In genomic region chr1:232630047-232630893, GRCh38 we compare ENCODE assay signal across 8 cellular contexts. TPM values are rescaled to one million over a fixed set of nuclear protein-coding genes. Genes with fewer than 3 reads are reported as not detected.
DNase-seq lines count a peak whose midpoint lies in the region; ATAC-seq and TF ChIP-seq lines count a peak whose summit lies in the region.

Gene SIPA1L2, minus strand, starts transcription at chr1:232630133. Its CDS starts 114,794 bp downstream, at chr1:232515339.

- H3K27ac Mint-ChIP-seq in activated CD8-positive, alpha-beta memory T cell treated with anti-CD3 and anti-CD28 coated beads, Interleukin-2, amount 10 ng/mL, durations not matched to agents 7 days and 5 days, result no peak within 1 kb of the TSS
- H3K27ac Mint-ChIP-seq in mesothelial cell of epicardium, result peak within 1 kb of the TSS; percentile 95

- TF ChIP-seq CTCF in mesothelial cell of epicardium (IDR thresholded peaks at IDR 0.05; ENCODE audit: unreplicated experiment), result peak; percentile 40

- no peaks in the 10 kb centered on the region for H3K9me3 Mint-ChIP-seq in activated CD8-positive, alpha-beta memory T cell treated with anti-CD3 and anti-CD28 coated beads, Interleukin-2, amount 10 ng/mL, durations not matched to agents 7 days and 5 days (ENCODE audit: low read depth)
- H3K9me3 Mint-ChIP-seq in mesothelial cell of epicardium, result no peaks in the 10 kb centered on the region

- peak within 1 kb of the TSS; percentile 75 for H3K4me3 Mint-ChIP-seq in activated CD8-positive, alpha-beta memory T cell treated with anti-CD3 and anti-CD28 coated beads, Interleukin-2, amount 10 ng/mL, durations not matched to agents 7 days and 5 days
- H3K4me3 Mint-ChIP-seq in mesothelial cell of epicardium, result peak within 1 kb of the TSS; percentile 98

- peaks cover 14% of the 10 kb centered on the region for H3K4me1 Mint-ChIP-seq in activated CD8-positive, alpha-beta memory T cell treated with anti-CD3 and anti-CD28 coated beads, Interleukin-2, amount 10 ng/mL, durations not matched to agents 7 days and 5 days
- H3K4me1 Mint-ChIP-seq in mesothelial cell of epicardium, result peaks cover 51% of the 10 kb centered on the region

- in situ Hi-C loops in endometrial microvascular endothelial cells (cut with HindIII; ENCODE audit: inconsistent ontology term, low pct_unique_long_range_greater_than_20kb, low sequenced_read_pairs), result no loop called here

- peak; percentile 99 for ATAC-seq in GM19463 (IDR thresholded peaks at IDR 0.05; ENCODE audit: unreplicated experiment)
- ATAC-seq in activated CD8-positive, alpha-beta memory T cell treated with anti-CD3 and anti-CD28 coated beads, Interleukin-2, amount 10 ng/mL, durations not matched to agents 7 days and 5 days, result peak; percentile 98

- CTCF ChIA-PET in activated CD8-positive, alpha-beta memory T cell treated with anti-CD3 and anti-CD28 coated beads, Interleukin-2, amount 10 ng/mL, durations not matched to agents 7 days and 5 days (lab: Charles Lee), result interaction anchor here (1.0 to 1.7 kb wide), 3 partner anchors 163 to 873 kb away, joined by 3 to 5 read pairs (median 3); no protein-coding TSS in a partner anchor

- DNase-seq in CD1c-positive myeloid dendritic cell (ENCODE audit: extremely low spot score) (peak; percentile 97), HK-2 (ENCODE audit: unreplicated experiment) (peak; percentile 98), NCI-H82 treated with DMSO at 0.1 percent for 48 hours (lab: John Stamatoyannopoulos, UW; ENCODE audit: unreplicated experiment) (peak; percentile 77), mesothelial cell of epicardium (ENCODE audit: low spot score in 2 of 2, unreplicated experiment in 2 of 2) (peak; percentile 97 to 98)
- peak; percentile 85 for DNase-seq in activated CD8-positive, alpha-beta memory T cell treated with anti-CD3 and anti-CD28 coated beads, Interleukin-2, amount 10 ng/mL, durations not matched to agents 7 days and 5 days
- peak; percentile 75 for DNase-seq in stimulated activated CD8-positive, alpha-beta memory T cell treated with anti-CD3 and anti-CD28 coated beads, Interleukin-15, amount 100 ng/mL, for 24 hours (ENCODE audit: low read depth)

- H3K36me3 Mint-ChIP-seq in activated CD8-positive, alpha-beta memory T cell treated with anti-CD3 and anti-CD28 coated beads, Interleukin-2, amount 10 ng/mL, durations not matched to agents 7 days and 5 days, result no peaks in the 10 kb centered on the region
- no peaks in the 10 kb centered on the region for H3K36me3 Mint-ChIP-seq in mesothelial cell of epicardium

- H3K27me3 Mint-ChIP-seq in activated CD8-positive, alpha-beta memory T cell treated with anti-CD3 and anti-CD28 coated beads, Interleukin-2, amount 10 ng/mL, durations not matched to agents 7 days and 5 days, result peaks cover 57% of the 10 kb centered on the region
- peaks cover 4% of the 10 kb centered on the region for H3K27me3 Mint-ChIP-seq in mesothelial cell of epicardium (ENCODE audit: low read depth)

RNA-seq across cellular contexts. Expression of gene SIPA1L2, which starts in this region (rescaled TPM):
- under 1 TPM; 0.41 to 0.91 TPM for total RNA-seq in activated CD8-positive, alpha-beta memory T cell treated with anti-CD3 and anti-CD28 coated beads, Interleukin-2, amount 10 ng/mL, durations not matched to agents 7 days and 5 days
- total RNA-seq in endometrial microvascular endothelial cells (ENCODE audit: inconsistent ontology term), result 12.4 TPM
- 78.7 to 82.0 TPM (median 81.4 TPM) in 3 replicates for total RNA-seq in mesothelial cell of epicardium

Comparison
In these comparisons a context has a peak if more than half of its experiments do, and no peak if none do; other contexts are left out.
1. Peak in every context shown above with its lines: DNase-seq and ATAC-seq.
2. Peak in DNase-seq and ATAC-seq in activated CD8-positive, alpha-beta memory T cell treated with anti-CD3 and anti-CD28 coated beads, Interleukin-2, amount 10 ng/mL, durations not matched to agents 7 days and 5 days; RNA of the gene not detected or under 1 TPM.